Comparison of ENCODE assay signal across 8 cellular contexts in genomic region chr12:9468998-9469397, GRCh38.
DNase-seq lines count a peak whose midpoint lies in the region; ATAC-seq, FAIRE-seq and TF ChIP-seq lines count a peak whose summit lies in the region.
"Not testable (repeated sequence)": the region's sequence is repeated elsewhere in the genome, so short reads cannot be mapped to it uniquely, and the experiment has no call there.

No MANE protein-coding gene starts in this region.

- H3K4ac ChIP-seq in mesendoderm (ENCODE audit: low read depth, low read length), result not testable (repeated sequence)

- not testable (repeated sequence) for H3K79me2 ChIP-seq in GM23248 (ENCODE audit: insufficient read depth); GM12878 (ENCODE audit: control insufficient read depth, insufficient read depth, low read length); mesendoderm (ENCODE audit: control insufficient read depth, insufficient read depth, low read length)

- not testable (repeated sequence) for H3K27me3 ChIP-seq in GM23248 (replicated peaks; ENCODE audit: insufficient read depth); GM12878 (replicated peaks in 1 of 2; ENCODE audit: control insufficient read depth in 2 of 2, insufficient read depth in 2 of 2, low read length in 1 of 2); mesendoderm (ENCODE audit: insufficient read depth, low read length, poor library complexity)

- not testable (repeated sequence) for H4K5ac ChIP-seq in mesendoderm (ENCODE audit: low read length)

- H2BK15ac ChIP-seq in mesendoderm (replicated peaks; ENCODE audit: low read depth), result not testable (repeated sequence)

- TF ChIP-seq CTCF in VCaP (conservative IDR thresholded peaks at IDR 0.05) (peak; percentile 39), GM12878 (IDR thresholded peaks at IDR 0.05 in 2 of 3, conservative IDR thresholded peaks at IDR 0.05 in 1 of 3; ENCODE audit: control insufficient read depth in 2 of 3, extremely low read depth in 1 of 3, insufficient read depth in 1 of 3, low read depth in 3 of 3, low read length in 3 of 3) (peak; percentile 36 to 41 (median 38); a peak in 4 of 6 replicates)

- H3K36me3 ChIP-seq in GM23248 (ENCODE audit: low read depth); GM12878 (ENCODE audit: control insufficient read depth in 2 of 2, insufficient read depth in 2 of 2, low read length in 1 of 2); mesendoderm (ENCODE audit: control insufficient read depth, insufficient read depth, low read length): not testable (repeated sequence)

- TF ChIP-seq EP300 in GM12878 (IDR thresholded peaks at IDR 0.05; ENCODE audit: borderline replicate concordance in 1 of 2, control insufficient read depth in 1 of 2, low read depth in 2 of 2, low read length in 2 of 2), result not testable (repeated sequence)

- not testable (repeated sequence) for H3K9me2 ChIP-seq in GM23248 (ENCODE audit: insufficient read depth)

- not testable (repeated sequence) for H3F3A ChIP-seq in GM23248 (ENCODE audit: insufficient read depth)

- not testable (repeated sequence) for H2AFZ ChIP-seq in GM23248; GM12878 (ENCODE audit: control insufficient read depth, low read depth, low read length)

- H3K56ac ChIP-seq in mesendoderm (ENCODE audit: low read length), result not testable (repeated sequence)

- in situ Hi-C loops in GM23248 (cut with MboI), result loop anchor here (25.0 kb wide), 1 partner anchor 132 kb away; no protein-coding TSS in a partner anchor
- in situ Hi-C loops in GM12878 (cut with MboI), result not testable (repeated sequence)

- not testable (repeated sequence) for FAIRE-seq in GM12878 (lab: Jason Lieb, UNC)

- RAD21 ChIA-PET in GM12878 (lab: Charles Lee; ENCODE audit: unreplicated experiment), result interaction anchor here (1.5 kb wide), 1 partner anchor 138 kb away, joined by 12 read pairs; no protein-coding TSS in a partner anchor

- TF ChIP-seq RAD21 in GM12878 (IDR thresholded peaks at IDR 0.05; ENCODE audit: insufficient read depth, low read depth, low read length), result peak; percentile 57

- 24 to 25% methylated on average over 6 of the region's 6 CpGs for WGBS in GM23248 (ENCODE audit: low coverage in 1 of 2, low lambda C conversion rate in 2 of 2, missing lambda C conversion rate in 2 of 2), 2 experiments
- 75% methylated on average over 6 of the region's 6 CpGs for WGBS in GM12878 (ENCODE audit: insufficient coverage, insufficient replicate concordance, low lambda C conversion rate, missing lambda C conversion rate)
- no CpG with 5 or more reads among the region's 6 CpGs for WGBS in mesendoderm (ENCODE audit: extremely low coverage, insufficient coverage, low lambda C conversion rate)

- not testable (repeated sequence) for H3K27ac ChIP-seq in GM23248; VCaP; GM12878 (ENCODE audit: control insufficient read depth, insufficient read depth); mesendoderm (ENCODE audit: low read depth, low read length)

- CTCF ChIA-PET in GM12878 (lab: Yijun Ruan, JAX), result interaction anchor here (0.6 to 2.0 kb wide), 10 partner anchors 94 to 331 kb away, joined by 3 to 18 read pairs (median 3); no protein-coding TSS in a partner anchor

- H3K4me2 ChIP-seq in GM23248 (ENCODE audit: unreplicated experiment); GM12878 (ENCODE audit: control insufficient read depth, insufficient read depth); mesendoderm (ENCODE audit: low read length): not testable (repeated sequence)

- DNase-seq in C1 segment of cervical spinal cord (lab: John Stamatoyannopoulos, UW) (peak in 8 of 14 donors; percentile 3 to 53 (median 23)), GM23248 (peak; percentile 49), NCI-H69 (lab: John Stamatoyannopoulos, UW) (peak; percentile 60), Right ventricle myocardium superior (peak; percentile 61), mesendoderm (peak; percentile 82)
- not testable (repeated sequence) for DNase-seq in GM12878 (ENCODE audit: low read depth, low spot score)
- peak; percentile 37 for DNase-seq in stimulated activated CD4-positive, alpha-beta T cell treated with anti-CD3 and anti-CD28 coated beads, Interleukin-1b, Interleukin-23, amount 100 ng/mL, for 48 hours

- not testable (repeated sequence) for BruUV-seq in GM12878 (replicated peaks; lab: Mats Ljungman, UMichigan)

- not testable (repeated sequence) for H4K20me1 ChIP-seq in GM23248 (ENCODE audit: insufficient read depth); GM12878 (ENCODE audit: control insufficient read depth, insufficient read depth)

- H3K18ac ChIP-seq in mesendoderm (ENCODE audit: low read length), result not testable (repeated sequence)

- not testable (repeated sequence) for H3K79me1 ChIP-seq in mesendoderm (ENCODE audit: low read length)

- ATAC-seq in GM12878, result peak; percentile 42; the same call in 2 of the 3 replicates
- peak; percentile 69 for ATAC-seq in Right ventricle myocardium superior (ENCODE audit: poor library complexity)

- intact Hi-C loops in GM12878 (cut with micrococcal nuclease; ENCODE audit: unreplicated experiment), result loop anchor here (1.0 kb wide), 1 partner anchor 138 kb away; no protein-coding TSS in a partner anchor
- intact Hi-C loops in Right ventricle myocardium superior (cut with DNase I), result not testable (repeated sequence)

- not testable (repeated sequence) for H2BK5ac ChIP-seq in mesendoderm (ENCODE audit: low read length)

- not testable (repeated sequence) for H4K8ac ChIP-seq in mesendoderm (ENCODE audit: low read depth, low read length)

- POLR2A ChIA-PET in GM12878 (lab: Charles Lee), result not testable (repeated sequence)

- H2AK5ac ChIP-seq in mesendoderm (ENCODE audit: low read length), result not testable (repeated sequence)

- H3K4me1 ChIP-seq in GM23248 (ENCODE audit: insufficient read depth); GM12878 (ENCODE audit: control insufficient read depth, insufficient read depth, low read length); mesendoderm (ENCODE audit: control insufficient read depth, low read depth, low read length): not testable (repeated sequence)

- not testable (repeated sequence) for H3K4me3 ChIP-seq in GM23248; GM12878; mesendoderm (ENCODE audit: low read length)

- not testable (repeated sequence) for H3K9ac ChIP-seq in GM23248; GM12878 (ENCODE audit: control insufficient read depth, insufficient read depth, low read length); mesendoderm (ENCODE audit: low read length)

- SMC1A ChIA-PET in GM12878 (lab: Charles Lee; ENCODE audit: uncharacterized antibody, unreplicated experiment), result interaction anchor here (0.6 to 2.1 kb wide), 8 partner anchors 89 to 245 kb away, joined by 3 to 17 read pairs (median 3); no protein-coding TSS in a partner anchor

- H2BK120ac ChIP-seq in mesendoderm (ENCODE audit: low read depth, low read length), result not testable (repeated sequence)

- TF ChIP-seq POLR2A in GM12878 (IDR thresholded peaks at IDR 0.05; ENCODE audit: low read depth, low read length), result not testable (repeated sequence)

- not testable (repeated sequence) for H3K9me3 ChIP-seq in GM23248 (ENCODE audit: low read depth); GM12878 (replicated peaks; ENCODE audit: control insufficient read depth, insufficient read depth, low read length)

- H3K23ac ChIP-seq in mesendoderm (ENCODE audit: low read length), result not testable (repeated sequence)

TF ChIP-seq in GM12878, 131 proteins besides CTCF, POLR2A, EP300 and RAD21:
- TF ChIP-seq SMC3 (IDR thresholded peaks at IDR 0.05; ENCODE audit: borderline replicate concordance, low read length), result peak; percentile 27; the same call in 1 of the 2 replicates
TF ChIP-seq in GM12878: peak in this region for 1; not testable (repeated sequence) for 130.
